Comparison of ENCODE assay signal across 11 cellular contexts in genomic region chr1:7389201-7389785, GRCh38.
DNase-seq lines count a peak whose midpoint lies in the region; FAIRE-seq and TF ChIP-seq lines count a peak whose summit lies in the region.
"Had no signal": no experiment of that assay in that cellular context is flagged by ENCODE, and none has a peak within 500 bp of the region (broad histone marks: within the 10 kb centered on the region; RNA-seq: fewer than 3 reads in every experiment).

No MANE protein-coding gene starts in this region.

- peak overlapping the region; percentile 74 for H3K27ac Mint-ChIP-seq in chondrocyte (ENCODE audit: unreplicated experiment)
- H3K27ac Mint-ChIP-seq in mesothelial cell of epicardium: peak overlapping the region; percentile 79
- H3K27ac Mint-ChIP-seq: activated naive CD4-positive, alpha-beta T cell treated with anti-CD3 and anti-CD28 coated beads, Interleukin-2, amount 50 U/mL, for 72 hours had no signal

- H3K4me1 ChIP-seq in transverse colon: peaks cover 0 to 14% (median 3%) of the 10 kb centered on the region in 4 donors

- H3K27me3 Mint-ChIP-seq in chondrocyte (ENCODE audit: low read depth) (no peaks in the 10 kb centered on the region), mesothelial cell of epicardium (ENCODE audit: low read depth) (no peaks in the 10 kb centered on the region)

- no peaks in the 10 kb centered on the region for H3K36me3 ChIP-seq in transverse colon
- H3K36me3 ChIP-seq: tibial nerve had no signal

- intact Hi-C loops in transverse colon (cut with DNase I; ENCODE audit: low total_unique reads): no loop called here

- TF ChIP-seq EP300 in transverse colon (IDR thresholded peaks at IDR 0.05; ENCODE audit: low read depth): no peak

- WGBS in transverse colon (ENCODE audit: low coverage in 1 of 2), 2 donors: 43 to 66% methylated on average over 4 to 10 of the region's 10 CpGs

- TF ChIP-seq CTCF in chondrocyte (IDR thresholded peaks at IDR 0.05) (peak; percentile 44), mesothelial cell of epicardium (IDR thresholded peaks at IDR 0.05; ENCODE audit: unreplicated experiment) (no peak), transverse colon (IDR thresholded peaks at IDR 0.05) (no peak)

- no peak overlapping the region for H3K4me3 ChIP-seq in transverse colon
- H3K4me3 ChIP-seq: tibial nerve had no signal

- H3K27me3 ChIP-seq in transverse colon: no peaks in the 10 kb centered on the region
- H3K27me3 ChIP-seq: tibial nerve had no signal

- in situ Hi-C loops in transverse colon (cut with MboI; ENCODE audit: low pct_ligation_motif_present in 1 of 4, low pct_unique_long_range_greater_than_20kb in 1 of 4, low sequenced_read_pairs in 3 of 4): no loop called here

- H3K4me3 Mint-ChIP-seq in chondrocyte (ENCODE audit: unreplicated experiment) (no peak overlapping the region), mesothelial cell of epicardium (no peak overlapping the region)

- no peaks in the 10 kb centered on the region for H3K9me3 ChIP-seq in transverse colon
- H3K9me3 ChIP-seq: tibial nerve had no signal

- no peak for FAIRE-seq in GM12891 (lab: Jason Lieb, UNC)

- no peaks in the 10 kb centered on the region for H3K36me3 Mint-ChIP-seq in chondrocyte (ENCODE audit: low read depth)
- H3K36me3 Mint-ChIP-seq in mesothelial cell of epicardium: no peaks in the 10 kb centered on the region
- H3K36me3 Mint-ChIP-seq: activated naive CD4-positive, alpha-beta T cell treated with anti-CD3 and anti-CD28 coated beads, Interleukin-2, amount 50 U/mL, for 72 hours had no signal

- H3K27ac ChIP-seq in transverse colon: peak overlapping the region in 3 of 4 donors; percentile 21 to 30 (median 30)
- H3K27ac ChIP-seq: KMS-11 had no signal

- TF ChIP-seq POLR2A in transverse colon (IDR thresholded peaks at IDR 0.05) (no peak), GM12891 (IDR thresholded peaks at IDR 0.05; ENCODE audit: low read depth, low read length) (no peak)

- H3K9me3 Mint-ChIP-seq in chondrocyte (ENCODE audit: low read depth): peaks cover 4% of the 10 kb centered on the region
- H3K9me3 Mint-ChIP-seq in mesothelial cell of epicardium: peaks cover 8% of the 10 kb centered on the region
- H3K9me3 Mint-ChIP-seq: activated naive CD4-positive, alpha-beta T cell treated with anti-CD3 and anti-CD28 coated beads, Interleukin-2, amount 50 U/mL, for 72 hours had no signal

- H3K4me1 Mint-ChIP-seq in chondrocyte (ENCODE audit: low read depth) (peaks cover 42% of the 10 kb centered on the region), mesothelial cell of epicardium (peaks cover 54% of the 10 kb centered on the region)

- DNase-seq in NCI-H345 (lab: John Stamatoyannopoulos, UW) (peak; percentile 16), NCI-H345 treated with DMSO at 0.1 percent for 48 hours (lab: John Stamatoyannopoulos, UW; ENCODE audit: unreplicated experiment) (no peak), chondrocyte (ENCODE audit: low spot score) (peak; percentile 54), mesothelial cell of epicardium (ENCODE audit: low spot score in 2 of 2, unreplicated experiment in 2 of 2) (peak in 1 of 2 experiments; percentile 37), transverse colon (no peak), AML-193 (lab: John Stamatoyannopoulos, UW) (no peak), COR-L47 (lab: John Stamatoyannopoulos, UW) (no peak), GM12891 (ENCODE audit: insufficient read length, low spot score) (no peak)

TF ChIP-seq in GM12891, 5 proteins besides CTCF, POLR2A, EP300 and RAD21:
- TF ChIP-seq PAX5 (IDR thresholded peaks at IDR 0.05; ENCODE audit: insufficient read depth, low read length, severe bottlenecking): no peak
- no peak for TF ChIP-seq POLR2AphosphoS5 (IDR thresholded peaks at IDR 0.05; ENCODE audit: low read depth, low read length)
- TF ChIP-seq TAF1 (IDR thresholded peaks at IDR 0.05; ENCODE audit: low read depth, low read length): no peak
- TF ChIP-seq SPI1 (IDR thresholded peaks at IDR 0.05; ENCODE audit: low read depth, low read length): no peak
- TF ChIP-seq POU2F2 (IDR thresholded peaks at IDR 0.05; ENCODE audit: low read depth, low read length): no peak

Comparison
In these comparisons a context has a peak if more than half of its experiments do, and no peak if none do; other contexts are left out.
1. DNase-seq: peak in NCI-H345 (single experiment) and chondrocyte (single experiment); none in NCI-H345 treated with DMSO at 0.1 percent for 48 hours (single experiment), transverse colon (single experiment), AML-193 (0 of 2), COR-L47 (single experiment) and GM12891 (single experiment).